ENCODE assay signal across 8 cellular contexts in the genomic region with DNA sequence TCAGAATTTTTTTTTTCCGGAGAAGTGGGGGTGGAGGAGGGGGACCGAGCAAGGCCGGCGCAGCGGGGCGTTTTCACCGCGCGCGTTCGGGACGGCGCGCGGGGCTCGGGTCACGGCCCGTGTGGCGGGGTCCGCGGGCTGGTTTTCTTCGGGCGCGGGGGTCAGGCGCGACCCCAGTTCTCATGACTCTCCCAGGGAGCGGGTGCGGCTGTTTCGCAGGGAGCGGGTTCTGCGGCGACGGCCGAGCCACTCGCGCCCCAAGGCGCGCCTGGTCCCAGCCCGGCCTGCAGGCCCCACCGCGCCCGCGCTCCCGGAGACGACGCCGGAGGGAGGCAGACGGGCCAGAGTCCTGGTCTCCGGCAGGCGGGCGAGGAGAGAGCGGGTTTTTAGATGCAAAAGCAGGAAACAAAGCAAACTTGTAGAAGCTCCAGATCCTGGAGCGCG. TPM values are rescaled to one million over a fixed set of nuclear protein-coding genes. Genes with fewer than 3 reads are reported as not detected.
DNase-seq lines count a peak whose midpoint lies in the region; ATAC-seq and TF ChIP-seq lines count a peak whose summit lies in the region.

No MANE protein-coding gene starts in this region.

- no peak for TF ChIP-seq POLR2A in uterus (IDR thresholded peaks at IDR 0.05)

- TF ChIP-seq CTCF in left ventricle myocardium inferior (IDR thresholded peaks at IDR 0.05; ENCODE audit: borderline replicate concordance) (no peak), dorsolateral prefrontal cortex (IDR thresholded peaks at IDR 0.05 in 54 of 56, conservative IDR thresholded peaks at IDR 0.05 in 2 of 56; ENCODE audit: low read depth in 1 of 56, partially characterized antibody in 56 of 56) (no peak), uterus (IDR thresholded peaks at IDR 0.05) (no peak)

- H3K4me3 ChIP-seq in left ventricle myocardium inferior (peak overlapping the region; percentile 96), dorsolateral prefrontal cortex (peak overlapping the region; percentile 62 to 91 (median 81)), mononuclear cell (ENCODE audit: low read length) (peak overlapping the region; percentile 40), uterus (peak overlapping the region; percentile 52 to 63)

- no peaks in the 10 kb centered on the region for H3K27me3 ChIP-seq in left ventricle myocardium inferior (ENCODE audit: low read depth)
- no peaks in the 10 kb centered on the region for H3K27me3 ChIP-seq in dorsolateral prefrontal cortex
- H3K27me3 ChIP-seq in mononuclear cell (ENCODE audit: insufficient read depth, low read length): peaks cover 73% of the 10 kb centered on the region
- H3K27me3 ChIP-seq in uterus: no peaks in the 10 kb centered on the region

- no peak for DNase-seq in left ventricle myocardium inferior
- no peak for DNase-seq in Right ventricle myocardium inferior (ENCODE audit: missing footprints)
- DNase-seq in dorsolateral prefrontal cortex: no peak
- DNase-seq in uterus: no peak
- no peak for DNase-seq in foreskin melanocyte
- no peak for DNase-seq in amniotic stem cell (lab: John Stamatoyannopoulos, UW)

- H3K4me1 ChIP-seq in left ventricle myocardium inferior (peaks cover 85% of the 10 kb centered on the region), mononuclear cell (ENCODE audit: insufficient read depth, low read length) (peaks cover 84% of the 10 kb centered on the region), uterus (peaks cover 0 to 15% of the 10 kb centered on the region in 2 donors)

- H3K27ac ChIP-seq in left ventricle myocardium inferior (replicated peaks) (peak overlapping the region; percentile 100), dorsolateral prefrontal cortex (peak overlapping the region; percentile 60 to 100 (median 99)), uterus (peak overlapping the region; percentile 97)

- intact Hi-C loops in left ventricle myocardium inferior (cut with micrococcal nuclease) (no loop called here), Right ventricle myocardium inferior (cut with DNase I) (no loop called here), dorsolateral prefrontal cortex (cut with DNase I) (loop anchor here in 1 of 2 donors (10.0 kb wide), 1 partner anchor 101 kb away; the partner anchor contains the start of gene SLC38A10), uterus (cut with DNase I; ENCODE audit: low total_unique reads) (loop anchor here (5.0 kb wide), 2 partner anchors 91 to 116 kb away; partner anchors contain the start of gene ACTG1)

- H3K9me3 ChIP-seq in left ventricle myocardium inferior (replicated peaks) (no peaks in the 10 kb centered on the region), mononuclear cell (ENCODE audit: low read depth, low read length) (no peaks in the 10 kb centered on the region), uterus (no peaks in the 10 kb centered on the region)

- ATAC-seq in Right ventricle myocardium inferior (no peak), HG03457 (IDR thresholded peaks at IDR 0.05; ENCODE audit: unreplicated experiment) (no peak)

- no peaks in the 10 kb centered on the region for H3K36me3 ChIP-seq in left ventricle myocardium inferior
- H3K36me3 ChIP-seq in uterus: no peaks in the 10 kb centered on the region

RNA-seq across cellular contexts. Expression of gene BAHCC1, which starts 1.0 kb away (rescaled TPM):
- total RNA-seq in left ventricle myocardium inferior (7.3 TPM), Right ventricle myocardium inferior (9.9 TPM), dorsolateral prefrontal cortex (10 to 100 TPM; 25.1 to 66.1 (median 38.0) TPM), mononuclear cell (2.0 TPM), uterus (10 to 100 TPM in 2 of 4 donors, 1 to 10 TPM in 2; 1.5 to 34.1 (median 8.5) TPM)

Comparison
In these comparisons a context has a peak if more than half of its experiments do, and no peak if none do; other contexts are left out.
1. H3K4me3 ChIP-seq: peak in every context shown above with its lines; median percentile 96 in left ventricle myocardium inferior; 81 in dorsolateral prefrontal cortex; 58 in uterus; 40 in mononuclear cell.